In genomic region chr10:11472158-11472753, GRCh38 we compare ENCODE assay signal across 9 cellular contexts.
DNase-seq lines count a peak whose midpoint lies in the region; ATAC-seq, FAIRE-seq and TF ChIP-seq lines count a peak whose summit lies in the region.
"Had no signal": no experiment of that assay in that cellular context is flagged by ENCODE, and none has a peak within 500 bp of the region (broad histone marks: within the 10 kb centered on the region; RNA-seq: fewer than 3 reads in every experiment).

No MANE protein-coding gene starts in this region.

- no peaks in the 10 kb centered on the region for H3K27me3 ChIP-seq in endothelial cell of umbilical vein (ENCODE audit: control insufficient read depth in 2 of 2, insufficient read depth in 2 of 2, low read length in 2 of 2)

- H3K9me3 ChIP-seq in endothelial cell of umbilical vein (replicated peaks; ENCODE audit: control insufficient read depth, insufficient read depth, low read length), result no peaks in the 10 kb centered on the region

- no peaks in the 10 kb centered on the region for H3K9me1 ChIP-seq in endothelial cell of umbilical vein (replicated peaks; ENCODE audit: control insufficient read depth, extremely low read depth, insufficient read depth, low read length)

- intact Hi-C loops in endothelial cell of umbilical vein (cut with micrococcal nuclease), result loop anchor here (1.0 kb wide), 1 partner anchor 48 kb away; no protein-coding TSS in a partner anchor

- peaks cover 3% of the 10 kb centered on the region for H4K20me1 ChIP-seq in endothelial cell of umbilical vein (replicated peaks; ENCODE audit: control insufficient read depth, extremely low read depth, insufficient read depth, low read length)

- DNase-seq in SIG-M5 treated with dmso at 0.1 percent for 504 hours (lab: John Stamatoyannopoulos, UW; ENCODE audit: unreplicated experiment) (peak; percentile 69), SIG-M5 (lab: John Stamatoyannopoulos, UW) (no peak), NCI-H82 (lab: John Stamatoyannopoulos, UW) (peak; percentile 66), endothelial cell of umbilical vein (ENCODE audit: low read depth, low spot score) (peak; percentile 40), naive B cell (peak; percentile 45)
- peak; percentile 46 to 48 for DNase-seq in activated CD8-positive, alpha-beta memory T cell treated with anti-CD3 and anti-CD28 coated beads for 4 hours (ENCODE audit: low read depth in 2 of 2)
- peak; percentile 31 to 38 for DNase-seq in stimulated activated CD8-positive, alpha-beta memory T cell treated with anti-CD3 and anti-CD28 coated beads, Interleukin-7, amount 100 ng/mL, for 48 hours (ENCODE audit: extremely low read depth in 1 of 2, low read depth in 1 of 2)

- BruUV-seq in endothelial cell of umbilical vein (replicated peaks; lab: Mats Ljungman, UMichigan), result no TSS peak

- H3K4me1 ChIP-seq in endothelial cell of umbilical vein (ENCODE audit: control insufficient read depth, extremely low read depth, insufficient read depth, low read length), result peaks cover 10% of the 10 kb centered on the region

- no peaks in the 10 kb centered on the region for H3K79me2 ChIP-seq in endothelial cell of umbilical vein (ENCODE audit: control insufficient read depth, insufficient read depth, low read length)

- no peak overlapping the region for H3K4me3 ChIP-seq in endothelial cell of umbilical vein (replicated peaks in 1 of 3; ENCODE audit: insufficient read depth in 1 of 3, low read depth in 1 of 3, low read length in 3 of 3)

- no peak overlapping the region for H3K4me2 ChIP-seq in endothelial cell of umbilical vein (ENCODE audit: insufficient read depth, low read length)

- CTCF ChIA-PET in endothelial cell of umbilical vein (lab: Charles Lee), result interaction anchor here (1.6 kb wide), 1 partner anchor 48 kb away, joined by 9 read pairs; no protein-coding TSS in a partner anchor

- peak; percentile 89 for ATAC-seq in HG02938 (IDR thresholded peaks at IDR 0.05; ENCODE audit: unreplicated experiment)
- ATAC-seq in naive B cell (ENCODE audit: low read depth in 2 of 2), result peak; percentile 65 to 72

- peak; percentile 62 to 64 for TF ChIP-seq CTCF in endothelial cell of umbilical vein (IDR thresholded peaks at IDR 0.05; ENCODE audit: extremely low read depth in 1 of 2, insufficient read depth in 1 of 2, low read depth in 1 of 2, low read length in 2 of 2)

- H3K9me3 Mint-ChIP-seq in naive B cell, result no peaks in the 10 kb centered on the region
- H3K9me3 Mint-ChIP-seq: stimulated activated naive CD8-positive, alpha-beta T cell treated with anti-CD3 and anti-CD28 coated beads, Interleukin-15, Interleukin-2, amounts not matched to agents 100 ng/mL and 50 ng/mL, for 24 hours had no signal

- H3K36me3 ChIP-seq in endothelial cell of umbilical vein (ENCODE audit: control insufficient read depth in 2 of 2, extremely low read depth in 1 of 2, insufficient read depth in 2 of 2, low read length in 2 of 2), result peaks cover 3 to 4% of the 10 kb centered on the region in 2 experiments

- no peak overlapping the region for H3K27ac ChIP-seq in endothelial cell of umbilical vein (ENCODE audit: insufficient read depth, low read depth, low read length)

- peak overlapping the region in 4 of 6 donors; percentile 22 to 86 (median 65) for H3K27ac Mint-ChIP-seq in naive B cell
- H3K27ac Mint-ChIP-seq: stimulated activated naive CD8-positive, alpha-beta T cell treated with anti-CD3 and anti-CD28 coated beads, Interleukin-15, Interleukin-2, amounts not matched to agents 100 ng/mL and 50 ng/mL, for 24 hours had no signal

- no peak overlapping the region for H3K9ac ChIP-seq in endothelial cell of umbilical vein (replicated peaks; ENCODE audit: extremely low read depth, insufficient read depth, low read length)

- TF ChIP-seq POLR2A in endothelial cell of umbilical vein (IDR thresholded peaks at IDR 0.05; ENCODE audit: low read depth, low read length), result no peak

- peaks cover 8 to 14% of the 10 kb centered on the region in 2 donors for H3K36me3 Mint-ChIP-seq in naive B cell

- H2AFZ ChIP-seq in endothelial cell of umbilical vein (ENCODE audit: low read depth, low read length), result no peak overlapping the region

- H3K4me3 Mint-ChIP-seq in naive B cell, result no peak overlapping the region
- H3K4me3 Mint-ChIP-seq: stimulated activated naive CD8-positive, alpha-beta T cell treated with anti-CD3 and anti-CD28 coated beads, Interleukin-15, Interleukin-2, amounts not matched to agents 100 ng/mL and 50 ng/mL, for 24 hours had no signal

- POLR2A ChIA-PET in endothelial cell of umbilical vein (lab: Charles Lee), result no interaction called here

- H3K4me1 Mint-ChIP-seq in naive B cell, result peaks cover 21 to 26% (median 24%) of the 10 kb centered on the region in 3 donors

- no peaks in the 10 kb centered on the region for H3K27me3 Mint-ChIP-seq in naive B cell
- H3K27me3 Mint-ChIP-seq: stimulated activated naive CD8-positive, alpha-beta T cell treated with anti-CD3 and anti-CD28 coated beads, Interleukin-15, Interleukin-2, amounts not matched to agents 100 ng/mL and 50 ng/mL, for 24 hours had no signal

- dilution Hi-C loops in endothelial cell of umbilical vein (cut with MboI; ENCODE audit: extremely low pct_ligation_motif_present, low sequenced_read_pairs), result no loop called here

- no peak for FAIRE-seq in endothelial cell of umbilical vein (lab: Jason Lieb, UNC)

TF ChIP-seq in endothelial cell of umbilical vein, 7 proteins besides CTCF, POLR2A, EP300 and RAD21:
- TF ChIP-seq EZH2 (IDR thresholded peaks at IDR 0.05; ENCODE audit: borderline replicate concordance, low read depth, low read length, severe bottlenecking) (no peak), MAX (IDR thresholded peaks at IDR 0.05; ENCODE audit: insufficient read depth, insufficient read length) (no peak), MYC (IDR thresholded peaks at IDR 0.05; ENCODE audit: low read depth, low read length) (no peak), JUN (IDR thresholded peaks at IDR 0.05; ENCODE audit: borderline replicate concordance, insufficient read depth, insufficient read length, low read depth) (no peak), FOS (IDR thresholded peaks at IDR 0.05; ENCODE audit: borderline replicate concordance, insufficient read depth, low read length) (no peak), GATA2 (IDR thresholded peaks at IDR 0.05; ENCODE audit: insufficient read depth, insufficient read length, low read depth, low read length) (no peak), POLR2AphosphoS5 (IDR thresholded peaks at IDR 0.05; ENCODE audit: insufficient read depth, low read depth, low read length) (no peak)
